In the genomic region with DNA sequence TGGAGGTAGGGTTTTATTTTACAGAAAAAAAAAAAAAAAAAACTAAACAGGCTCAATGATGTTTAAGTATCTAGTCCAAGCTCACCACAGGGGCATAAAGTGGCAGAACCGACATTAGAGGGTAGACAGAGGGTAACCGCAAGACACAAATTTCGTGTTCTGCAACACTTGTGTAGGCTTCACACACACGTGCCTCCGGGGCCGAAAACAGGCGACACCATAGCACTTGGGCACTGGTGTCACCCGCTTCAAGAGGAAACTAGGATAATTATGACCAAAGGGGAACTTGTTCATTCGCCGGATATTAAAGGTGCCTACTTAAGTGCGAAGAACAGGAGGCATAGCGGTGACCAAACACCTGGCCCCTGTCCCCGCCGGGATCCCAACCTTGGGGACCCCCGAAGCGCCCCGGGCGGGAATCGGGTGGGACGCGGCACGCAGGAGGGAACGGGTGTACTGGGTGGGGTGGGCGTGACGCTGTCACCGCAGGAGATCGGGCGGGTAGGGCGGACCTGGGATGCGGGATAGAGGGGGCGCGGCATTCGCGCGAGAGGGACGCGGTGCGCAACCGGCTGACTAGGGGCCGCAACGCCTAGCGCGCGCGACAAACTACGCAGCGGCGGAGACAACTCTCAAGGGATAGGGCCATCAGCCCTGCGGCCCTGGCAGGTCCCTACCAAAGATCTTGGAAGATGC, we compare ENCODE assay signal across 8 cellular contexts. TPM values are rescaled to one million over a fixed set of nuclear protein-coding genes. Genes with fewer than 3 reads are reported as not detected.
DNase-seq lines count a peak whose midpoint lies in the region; ATAC-seq and TF ChIP-seq lines count a peak whose summit lies in the region.

No MANE protein-coding gene starts in this region.

- DNase-seq in HuH-7 (ENCODE audit: low spot score) = peak; percentile 57
- DNase-seq in T-helper 2 cell = peak; percentile 7 to 77 (median 20)
- peak in 1 of 2 donors; percentile 12 for DNase-seq in cardiac fibroblast (ENCODE audit: low read depth in 2 of 2)
- peak; percentile 6 for DNase-seq in stimulated activated CD8-positive, alpha-beta memory T cell treated with anti-CD3 and anti-CD28 coated beads, Interleukin-12 subunit alpha, Interleukin-12 subunit beta, amount 100 ng/mL, for 1 hour (ENCODE audit: low read depth)
- DNase-seq in OCI-M2 (lab: John Stamatoyannopoulos, UW; ENCODE audit: unreplicated experiment) = no peak

- no peaks in the 10 kb centered on the region for H3K9me3 ChIP-seq in liver (ENCODE audit: control insufficient read depth in 4 of 4, low read length in 3 of 4)

- no peaks in the 10 kb centered on the region for H3K27me3 ChIP-seq in liver (ENCODE audit: control insufficient read depth in 4 of 4, insufficient read depth in 4 of 4, low read length in 3 of 4)

- ATAC-seq in GM21717 (IDR thresholded peaks at IDR 0.05; ENCODE audit: unreplicated experiment) = peak; percentile 28

- H3K9ac ChIP-seq in liver (ENCODE audit: low read depth in 1 of 2, low read length in 2 of 2) = peak overlapping the region in 1 of 2 donors; percentile 37

- TF ChIP-seq CTCF in cardiac fibroblast (IDR thresholded peaks at IDR 0.05; ENCODE audit: low read depth, low read length) (no peak), liver (IDR thresholded peaks at IDR 0.05; ENCODE audit: low read depth, low read length, missing input control) (no peak)

- TF ChIP-seq RAD21 in liver (IDR thresholded peaks at IDR 0.05) = no peak

- no peaks in the 10 kb centered on the region for H3K36me3 ChIP-seq in liver (ENCODE audit: control insufficient read depth in 4 of 4, insufficient read depth in 3 of 4, low read depth in 1 of 4, low read length in 3 of 4)

- H3K4me3 ChIP-seq in GM08714 (ENCODE audit: low read length) (peak overlapping the region; percentile 86), cardiac fibroblast (replicated peaks in 1 of 2; ENCODE audit: low read depth in 2 of 2, low read length in 2 of 2) (peak overlapping the region; percentile 98 to 100), liver (ENCODE audit: low read depth in 1 of 3, low read length in 3 of 3) (peak overlapping the region; percentile 77 to 96 (median 84))

- whole genome bisulfite sequencing in liver = 4% methylated on average over 49 of the region's 49 CpGs

- peaks cover 0 to 17% (median 13%) of the 10 kb centered on the region in 4 donors for H3K4me1 ChIP-seq in liver (ENCODE audit: control insufficient read depth in 4 of 4, insufficient read depth in 4 of 4, low read length in 3 of 4)

- H3K27ac ChIP-seq in liver (ENCODE audit: low read depth in 1 of 2, low read length in 2 of 2) = peak overlapping the region in 1 of 2 donors; percentile 17

TF ChIP-seq in liver, 16 proteins besides CTCF, POLR2A, EP300 and RAD21:
- TF ChIP-seq FOXA1 (IDR thresholded peaks at IDR 0.05) (no peak), HNF4G (IDR thresholded peaks at IDR 0.05) (no peak), NR2F2 (IDR thresholded peaks at IDR 0.05) (no peak), TAF1 (conservative IDR thresholded peaks at IDR 0.05) (no peak)
- TF ChIP-seq, protein P1, sequence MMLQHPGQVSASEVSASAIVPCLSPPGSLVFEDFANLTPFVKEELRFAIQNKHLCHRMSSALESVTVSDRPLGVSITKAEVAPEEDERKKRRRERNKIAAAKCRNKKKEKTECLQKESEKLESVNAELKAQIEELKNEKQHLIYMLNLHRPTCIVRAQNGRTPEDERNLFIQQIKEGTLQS (IDR thresholded peaks at IDR 0.05) = no peak

RNA-seq across cellular contexts. Expression of a gene that starts 0.6 kb away (rescaled TPM):
- 10 to 100 TPM in 1 of 2 donors, 1 to 10 TPM in 1; 1.9 to 16.4 TPM for total RNA-seq in liver
- polyA plus RNA-seq in liver = 1 to 10 TPM; 2.0 to 2.7 TPM

RNA-seq across cellular contexts. Expression of a gene that starts 0.9 kb away (rescaled TPM):
- total RNA-seq in liver = 10 to 100 TPM in 1 of 2 donors, 1 to 10 TPM in 1; 1.8 to 11.3 TPM
- 1 to 10 TPM in 1 of 2 donors, under 1 TPM in 1; 0.71 to 1.0 TPM for polyA plus RNA-seq in liver

RNA-seq across cellular contexts. Expression of a gene that starts 54.8 kb away (rescaled TPM):
- 10 to 100 TPM; 14.3 to 17.4 TPM for total RNA-seq in liver
- 1 to 10 TPM; 8.0 to 8.6 TPM for polyA plus RNA-seq in liver

RNA-seq across cellular contexts. Expression of a gene that starts 55.1 kb away (rescaled TPM):
- total RNA-seq in liver = 10 to 100 TPM in 1 of 2 donors, 1 to 10 TPM in 1; 6.6 to 18.3 TPM
- 1 to 10 TPM; 3.1 to 6.4 TPM for polyA plus RNA-seq in liver
